ENCODE assay signal across 28 cellular contexts in genomic region chr9:93508207-93508606, GRCh38. TPM values are rescaled to one million over a fixed set of nuclear protein-coding genes. Genes with fewer than 3 reads are reported as not detected.
DNase-seq lines count a peak whose midpoint lies in the region; ATAC-seq and TF ChIP-seq lines count a peak whose summit lies in the region.
"Had no signal": no experiment of that assay in that cellular context is flagged by ENCODE, and none has a peak within 500 bp of the region (broad histone marks: within the 10 kb centered on the region; RNA-seq: fewer than 3 reads in every experiment).

No MANE protein-coding gene starts in this region.

- CTCF ChIA-PET in CD8-positive, alpha-beta memory T cell (lab: Charles Lee), result interaction anchor here (1.0 kb wide), 1 partner anchor 58 kb away, joined by 3 read pairs; no protein-coding TSS in a partner anchor

- H3K9me3 ChIP-seq in BLaER1 treated with 17β-estradiol and CSF1 and Interleukin-3, amounts not matched to agents 10 nM and 100 nM (replicated peaks in 1 of 11), result peaks cover 0 to 35% (median 11%) of the 10 kb centered on the region in 11 experiments; a peak in 12 of 22 replicates
- H3K9me3 ChIP-seq in CD8-positive, alpha-beta memory T cell (ENCODE audit: low read length), result no peaks in the 10 kb centered on the region
- no peaks in the 10 kb centered on the region for H3K9me3 ChIP-seq in endodermal cell (ENCODE audit: control insufficient read depth, low read length)
- H3K9me3 ChIP-seq: BLaER1, esophagus squamous epithelium, testis had no signal

- H3K4me1 ChIP-seq in BLaER1 treated with 17β-estradiol and CSF1 and Interleukin-3, amounts not matched to agents 10 nM and 100 nM, result peaks cover 5 to 85% (median 42%) of the 10 kb centered on the region in 10 experiments; a peak in 19 of 20 replicates
- peaks cover 16% of the 10 kb centered on the region for H3K4me1 ChIP-seq in CD8-positive, alpha-beta memory T cell (ENCODE audit: insufficient read depth, low read length)
- no peaks in the 10 kb centered on the region for H3K4me1 ChIP-seq in endodermal cell (ENCODE audit: control insufficient read depth, insufficient read depth, low read length)
- H3K4me1 ChIP-seq: foreskin keratinocyte had no signal

- DNase-seq in CD8-positive, alpha-beta memory T cell, result no peak
- DNase-seq in endodermal cell (no peak), osteocyte (ENCODE audit: extremely low spot score, unreplicated experiment) (no peak), activated T-cell treated with anti-CD3 and anti-CD28 coated beads for 4 hours (no peak)
- no peak for DNase-seq in activated CD4-positive, alpha-beta T cell treated with anti-CD3 and anti-CD28 coated beads for 4 hours
- DNase-seq: activated CD4-positive, alpha-beta T cell treated with anti-CD3 and anti-CD28 coated beads, Interleukin-2, amount 50 U/mL, for 4 hours; activated CD4-positive, CD25-positive, alpha-beta regulatory T cell; activated effector memory CD4-positive, alpha-beta T cell treated with Interleukin-2 at 50 U/mL for 16 hours; cortex of kidney; esophagus squamous epithelium; foreskin keratinocyte; Kasumi-1; NCI-H146; NCI-H226; NCI-H526 treated with DMSO at 0.1 percent for 48 hours; nephron progenitor cell; NK-92 treated with Interleukin-12 subunit alpha and Interleukin-12 subunit beta, amount 100 ng/mL, for 24 hours; PC-3; right cardiac atrium; stimulated activated naive CD4-positive, alpha-beta T cell treated with Interleukin-2 at 50 U/mL for 16 hours; testis had no signal

- H3K27me3 ChIP-seq in BLaER1 treated with 17β-estradiol and CSF1 and Interleukin-3, amounts not matched to agents 10 nM and 100 nM, result no peaks in the 10 kb centered on the region
- H3K27me3 ChIP-seq in CD8-positive, alpha-beta memory T cell (ENCODE audit: insufficient read depth, low read length, poor library complexity, severe bottlenecking), result no peaks in the 10 kb centered on the region
- no peaks in the 10 kb centered on the region for H3K27me3 ChIP-seq in endodermal cell (ENCODE audit: control insufficient read depth, insufficient read depth, low read length, poor library complexity, severe bottlenecking)
- H3K27me3 ChIP-seq: BLaER1, cardiac muscle cell, esophagus squamous epithelium, foreskin keratinocyte, testis had no signal

- H3K27me3 Mint-ChIP-seq in CD8-positive, alpha-beta memory T cell, result peaks cover 0 to 3% of the 10 kb centered on the region in 2 donors
- no peaks in the 10 kb centered on the region for H3K27me3 Mint-ChIP-seq in endodermal cell (ENCODE audit: insufficient read depth)
- no peaks in the 10 kb centered on the region for H3K27me3 Mint-ChIP-seq in osteocyte (ENCODE audit: unreplicated experiment)

- no peaks in the 10 kb centered on the region for H3K9me3 Mint-ChIP-seq in CD8-positive, alpha-beta memory T cell
- H3K9me3 Mint-ChIP-seq in endodermal cell, result no peaks in the 10 kb centered on the region
- no peaks in the 10 kb centered on the region for H3K9me3 Mint-ChIP-seq in osteocyte (ENCODE audit: unreplicated experiment)
- H3K9me3 Mint-ChIP-seq: GM23338, nephron progenitor cell had no signal

- peaks cover 19 to 68% (median 33%) of the 10 kb centered on the region in 11 experiments; a peak in 19 of 22 replicates for H4K20me1 ChIP-seq in BLaER1 treated with 17β-estradiol and CSF1 and Interleukin-3, amounts not matched to agents 10 nM and 100 nM

- no peak for ATAC-seq in GM18907 (IDR thresholded peaks at IDR 0.05; ENCODE audit: unreplicated experiment)
- ATAC-seq: foreskin keratinocyte, PC-3, right cardiac atrium had no signal

- no peak overlapping the region; a peak in 2 of 22 replicates for H3K4me2 ChIP-seq in BLaER1 treated with 17β-estradiol and CSF1 and Interleukin-3, amounts not matched to agents 10 nM and 100 nM
- H3K4me2 ChIP-seq: BLaER1, GM23338, smooth muscle cell had no signal

- 96 to 100% methylated on average over 1 to 2 of the region's 2 CpGs for WGBS in endodermal cell (ENCODE audit: insufficient coverage in 1 of 2, insufficient read length in 1 of 2), 2 experiments

- H3K4me3 ChIP-seq in BLaER1 treated with 17β-estradiol and CSF1 and Interleukin-3, amounts not matched to agents 10 nM and 100 nM, result no peak overlapping the region
- H3K4me3 ChIP-seq in CD8-positive, alpha-beta memory T cell (ENCODE audit: low read length), result no peak overlapping the region
- no peak overlapping the region for H3K4me3 ChIP-seq in endodermal cell (ENCODE audit: low read length)
- H3K4me3 ChIP-seq: BLaER1, cardiac muscle cell, esophagus squamous epithelium, GM23338, SK-N-MC, smooth muscle cell, testis had no signal

- H3K27ac Mint-ChIP-seq in CD8-positive, alpha-beta memory T cell, result peak overlapping the region in 5 of 8 donors; percentile 4 to 66 (median 39)
- H3K27ac Mint-ChIP-seq in endodermal cell, result peak overlapping the region; percentile 23
- peak overlapping the region; percentile 9 for H3K27ac Mint-ChIP-seq in osteocyte (ENCODE audit: unreplicated experiment)
- H3K27ac Mint-ChIP-seq: GM23338, nephron progenitor cell had no signal

- H3K36me3 Mint-ChIP-seq in CD8-positive, alpha-beta memory T cell, result peaks cover 0 to 57% (median 12%) of the 10 kb centered on the region in 3 donors
- peaks cover 28% of the 10 kb centered on the region for H3K36me3 Mint-ChIP-seq in endodermal cell (ENCODE audit: low read depth)
- peaks cover 7% of the 10 kb centered on the region for H3K36me3 Mint-ChIP-seq in osteocyte (ENCODE audit: unreplicated experiment)

- peak overlapping the region in 1 of 7 donors; percentile 1 for H3K4me3 Mint-ChIP-seq in CD8-positive, alpha-beta memory T cell
- H3K4me3 Mint-ChIP-seq in endodermal cell, result no peak overlapping the region
- H3K4me3 Mint-ChIP-seq in osteocyte (ENCODE audit: unreplicated experiment), result no peak overlapping the region
- H3K4me3 Mint-ChIP-seq: GM23338, nephron progenitor cell had no signal

- no peak for TF ChIP-seq CTCF in endodermal cell (conservative IDR thresholded peaks at IDR 0.05)
- no peak for TF ChIP-seq CTCF in osteocyte (IDR thresholded peaks at IDR 0.05)

- peaks cover 64 to 91% (median 90%) of the 10 kb centered on the region in 3 donors for H3K4me1 Mint-ChIP-seq in CD8-positive, alpha-beta memory T cell
- H3K4me1 Mint-ChIP-seq in endodermal cell, result peaks cover 9% of the 10 kb centered on the region
- peaks cover 54% of the 10 kb centered on the region for H3K4me1 Mint-ChIP-seq in osteocyte (ENCODE audit: unreplicated experiment)

- POLR2A ChIA-PET in CD8-positive, alpha-beta memory T cell (lab: Charles Lee), result no interaction called here

- peak overlapping the region in 7 of 11 experiments; percentile 14 to 57 (median 34); a peak in 11 of 22 replicates for H3K27ac ChIP-seq in BLaER1 treated with 17β-estradiol and CSF1 and Interleukin-3, amounts not matched to agents 10 nM and 100 nM
- no peak overlapping the region for H3K27ac ChIP-seq in CD8-positive, alpha-beta memory T cell (ENCODE audit: low read depth, low read length)
- no peak overlapping the region for H3K27ac ChIP-seq in endodermal cell (ENCODE audit: low read depth, low read length)
- H3K27ac ChIP-seq: BLaER1, cardiac muscle cell, esophagus squamous epithelium, foreskin keratinocyte, SK-N-MC, testis had no signal

- no peak overlapping the region for H3K9ac ChIP-seq in BLaER1 treated with 17β-estradiol and CSF1 and Interleukin-3, amounts not matched to agents 10 nM and 100 nM
- H3K9ac ChIP-seq in endodermal cell (ENCODE audit: extremely low read depth, low read length, poor library complexity, severe bottlenecking), result no peak overlapping the region
- H3K9ac ChIP-seq: BLaER1 had no signal

- H3K36me3 ChIP-seq in BLaER1 treated with 17β-estradiol and CSF1 and Interleukin-3, amounts not matched to agents 10 nM and 100 nM, result peaks cover 20 to 90% (median 68%) of the 10 kb centered on the region in 11 experiments
- H3K36me3 ChIP-seq in CD8-positive, alpha-beta memory T cell (ENCODE audit: insufficient read depth, low read length), result no peaks in the 10 kb centered on the region
- H3K36me3 ChIP-seq in endodermal cell (ENCODE audit: control insufficient read depth, insufficient read depth, low read length), result peaks cover 13% of the 10 kb centered on the region

RNA-seq across cellular contexts. Expression of gene FAM120AOS, which starts 54.8 kb away (rescaled TPM):
- total RNA-seq in CD8-positive, alpha-beta memory T cell, result 10 to 100 TPM; 41.0 to 42.7 TPM
- polyA plus RNA-seq in CD8-positive, alpha-beta memory T cell, result 62.6 TPM
- total RNA-seq in endodermal cell (10 to 100 TPM; 44.9 to 47.0 TPM), osteocyte (33.9 and 36.4 TPM in 2 replicates)
- polyA plus RNA-seq in endodermal cell (2013, experiment 1 of 2), result 41.7 TPM
- 35.4 TPM for polyA plus RNA-seq in endodermal cell (2013, experiment 2 of 2)

RNA-seq across cellular contexts. Expression of gene FAM120A, which starts 56.7 kb away (rescaled TPM):
- 100 to 1,000 TPM; 140 to 142 TPM for total RNA-seq in CD8-positive, alpha-beta memory T cell
- 16.0 TPM for polyA plus RNA-seq in CD8-positive, alpha-beta memory T cell
- total RNA-seq in endodermal cell (10 to 100 TPM; 38.3 to 46.1 TPM), osteocyte (93.1 and 95.9 TPM in 2 replicates)
- 29.2 TPM for polyA plus RNA-seq in endodermal cell (2013, experiment 1 of 2)
- 27.1 TPM for polyA plus RNA-seq in endodermal cell (2013, experiment 2 of 2)

Comparison
In these comparisons a context has a peak if more than half of its experiments do, and no peak if none do; other contexts are left out.
1. H3K27ac ChIP-seq: peak in BLaER1 treated with 17β-estradiol and CSF1 and Interleukin-3, amounts not matched to agents 10 nM and 100 nM (7 of 11); none in CD8-positive, alpha-beta memory T cell (single experiment) and endodermal cell (single experiment).
2. Peak in every context shown above with its lines, with median percentiles within 50 percentile points of each other: H3K27ac Mint-ChIP-seq.